12 cellular contexts compared by ENCODE assay signal in genomic region chr3:177571271-177571972, GRCh38.
"Had no signal": no experiment of that assay in that cellular context is flagged by ENCODE, and none has a peak within 500 bp of the region (broad histone marks: within the 10 kb centered on the region; RNA-seq: fewer than 3 reads in every experiment).

No MANE protein-coding gene starts in this region.

- DNase-seq: activated CD4-positive, alpha-beta T cell treated with anti-CD3 and anti-CD28 coated beads, Interleukin-2, amount 50 U/mL, for 4 hours; activated T-cell treated with anti-CD3 and anti-CD28 coated beads for 4 hours; dermis blood vessel endothelial cell; effector memory CD4-positive, alpha-beta T cell; pancreas; stimulated activated CD4-positive, alpha-beta T cell treated with anti-CD3 and anti-CD28 coated beads, Interleukin-1b, Interleukin-23, amount 100 ng/mL, for 48 hours; stimulated activated CD8-positive, alpha-beta memory T cell treated with anti-CD3 and anti-CD28 coated beads, Interleukin-4, amount 100 ng/mL, for 48 hours; stimulated activated naive CD4-positive, alpha-beta T cell; WERI-Rb-1 had no signal

- H3K27ac ChIP-seq: pancreas, WERI-Rb-1 had no signal

- H3K4me3 Mint-ChIP-seq: activated naive CD8-positive, alpha-beta T cell; natural killer cell treated with Interleukin-12 subunit alpha and Interleukin-12 subunit beta and Interleukin-15 and Interleukin-18, amount 100 ng/mL, for 72 hours had no signal

- H3K27me3 Mint-ChIP-seq: activated naive CD8-positive, alpha-beta T cell had no signal

- H3K4me3 ChIP-seq: pancreas had no signal

- H3K36me3 Mint-ChIP-seq: natural killer cell treated with Interleukin-12 subunit alpha and Interleukin-12 subunit beta and Interleukin-15 and Interleukin-18, amount 100 ng/mL, for 72 hours had no signal

- H3K27ac Mint-ChIP-seq: activated naive CD8-positive, alpha-beta T cell; natural killer cell treated with Interleukin-12 subunit alpha and Interleukin-12 subunit beta and Interleukin-15 and Interleukin-18, amount 100 ng/mL, for 72 hours had no signal

- H3K36me3 ChIP-seq: pancreas, WERI-Rb-1 had no signal

- FAIRE-seq: endothelial cell of umbilical vein, pancreas had no signal

- ATAC-seq: natural killer cell treated with Interleukin-12 subunit alpha and Interleukin-12 subunit beta and Interleukin-15 and Interleukin-18, amount 100 ng/mL, for 72 hours; pancreas had no signal

- H3K27me3 ChIP-seq: pancreas had no signal

- H3K4me1 ChIP-seq: pancreas had no signal

- H3K9me3 ChIP-seq: pancreas had no signal
